20 cellular contexts compared by ENCODE assay signal in genomic region chr22:45477366-45478107, GRCh38. TPM values are rescaled to one million over a fixed set of nuclear protein-coding genes. Genes with fewer than 3 reads are reported as not detected.
DNase-seq lines count a peak whose midpoint lies in the region; ATAC-seq and TF ChIP-seq lines count a peak whose summit lies in the region.
"Had no signal": no experiment of that assay in that cellular context is flagged by ENCODE, and none has a peak within 500 bp of the region (broad histone marks: within the 10 kb centered on the region; RNA-seq: fewer than 3 reads in every experiment).

No MANE protein-coding gene starts in this region.

- peak overlapping the region; percentile 37 for H3K27ac ChIP-seq in osteoblast (ENCODE audit: low read depth, low read length)
- peak overlapping the region in 1 of 2 donors; percentile 80 for H3K27ac ChIP-seq in aorta (ENCODE audit: low read depth in 1 of 2, low read length in 2 of 2)
- H3K27ac ChIP-seq: KMS-11, transverse colon had no signal

- H3K4me1 ChIP-seq in osteoblast (ENCODE audit: insufficient read depth, low read length) (peaks cover 23% of the 10 kb centered on the region), aorta (ENCODE audit: control insufficient read depth in 1 of 2, insufficient read depth in 2 of 2, low read length in 2 of 2) (no peaks in the 10 kb centered on the region)
- H3K4me1 ChIP-seq: BE2C, transverse colon had no signal

- H3K27me3 ChIP-seq in osteoblast (ENCODE audit: insufficient read depth, low read length) (no peaks in the 10 kb centered on the region), aorta (ENCODE audit: control insufficient read depth in 1 of 2, insufficient read depth in 2 of 2, low read length in 1 of 2) (no peaks in the 10 kb centered on the region)
- H3K27me3 ChIP-seq: BE2C, transverse colon had no signal

- no peaks in the 10 kb centered on the region for H3K36me3 Mint-ChIP-seq in natural killer cell treated with Interleukin-12 subunit alpha and Interleukin-12 subunit beta and Interleukin-15 and Interleukin-18, amount 100 ng/mL, for 72 hours
- H3K36me3 Mint-ChIP-seq in natural killer cell (no peaks in the 10 kb centered on the region), chondrocyte (ENCODE audit: low read depth) (no peaks in the 10 kb centered on the region)

- no peak overlapping the region for H3K4me3 ChIP-seq in osteoblast (ENCODE audit: insufficient read depth, low read length)
- H3K4me3 ChIP-seq in aorta (ENCODE audit: low read length in 2 of 2), result no peak overlapping the region
- H3K4me3 ChIP-seq: HAP-1, transverse colon had no signal

- intact Hi-C loops in natural killer cell (cut with micrococcal nuclease) (loop anchor here (5.0 kb wide), 1 partner anchor 50 kb away; no protein-coding TSS in a partner anchor), aorta (cut with DNase I) (no loop called here)

- peaks cover 17 to 29% of the 10 kb centered on the region in 2 donors for H3K27me3 Mint-ChIP-seq in natural killer cell treated with Interleukin-12 subunit alpha and Interleukin-12 subunit beta and Interleukin-15 and Interleukin-18, amount 100 ng/mL, for 72 hours
- peaks cover 0 to 6% of the 10 kb centered on the region in 2 donors for H3K27me3 Mint-ChIP-seq in natural killer cell (ENCODE audit: low read depth in 2 of 2)
- H3K27me3 Mint-ChIP-seq in chondrocyte (ENCODE audit: low read depth), result no peaks in the 10 kb centered on the region

- no peaks in the 10 kb centered on the region for H4K20me1 ChIP-seq in osteoblast (ENCODE audit: insufficient read depth, low read length)

- TF ChIP-seq CTCF in natural killer cell (IDR thresholded peaks at IDR 0.05) (no peak), chondrocyte (IDR thresholded peaks at IDR 0.05) (no peak), osteoblast (IDR thresholded peaks at IDR 0.05; ENCODE audit: extremely low read depth, low read depth, low read length) (no peak)

- H3K4me2 ChIP-seq in osteoblast (ENCODE audit: insufficient read depth, low read length), result no peak overlapping the region
- H3K4me2 ChIP-seq: KMS-11 had no signal

- peak; percentile 44 for DNase-seq in natural killer cell treated with Interleukin-12 subunit alpha and Interleukin-12 subunit beta and Interleukin-15 and Interleukin-18, amount 100 ng/mL, for 72 hours (ENCODE audit: low spot score)
- DNase-seq in natural killer cell (no peak), chondrocyte (ENCODE audit: low spot score) (peak; percentile 32), osteoblast (ENCODE audit: insufficient read length, low spot score, missing footprints) (no peak), aorta (no peak), HuH-7 (ENCODE audit: low spot score) (no peak), NCI-H1930 (lab: John Stamatoyannopoulos, UW) (no peak), NCI-H2029 (lab: John Stamatoyannopoulos, UW) (no peak)
- DNase-seq: activated CD4-positive, alpha-beta T cell treated with anti-CD3 and anti-CD28 coated beads for 36 hours; activated gamma-delta T cell treated with Interleukin-2 at 50 U/mL for 16 hours; activated T-cell treated with anti-CD3 and anti-CD28 coated beads for 4 hours; BE2C; DMS79; GDM1; nephron progenitor cell; transverse colon had no signal

- H3K27ac Mint-ChIP-seq in natural killer cell treated with Interleukin-12 subunit alpha and Interleukin-12 subunit beta and Interleukin-15 and Interleukin-18, amount 100 ng/mL, for 72 hours, result no peak overlapping the region
- H3K27ac Mint-ChIP-seq in natural killer cell, result no peak overlapping the region
- peak overlapping the region; percentile 93 for H3K27ac Mint-ChIP-seq in chondrocyte (ENCODE audit: unreplicated experiment)
- H3K27ac Mint-ChIP-seq: activated CD4-positive, alpha-beta T cell treated with anti-CD3 and anti-CD28 coated beads for 36 hours; nephron progenitor cell; progenitor cell of endocrine pancreas; stimulated activated naive CD8-positive, alpha-beta T cell treated with anti-CD3 and anti-CD28 coated beads, Interleukin-15, Interleukin-2, amounts not matched to agents 100 ng/mL and 50 ng/mL, for 24 hours had no signal

- H3K4me3 Mint-ChIP-seq in natural killer cell treated with Interleukin-12 subunit alpha and Interleukin-12 subunit beta and Interleukin-15 and Interleukin-18, amount 100 ng/mL, for 72 hours, result no peak overlapping the region
- H3K4me3 Mint-ChIP-seq in natural killer cell (no peak overlapping the region), chondrocyte (ENCODE audit: unreplicated experiment) (no peak overlapping the region)
- H3K4me3 Mint-ChIP-seq: activated CD4-positive, alpha-beta T cell treated with anti-CD3 and anti-CD28 coated beads for 36 hours; nephron progenitor cell; stimulated activated naive CD8-positive, alpha-beta T cell treated with anti-CD3 and anti-CD28 coated beads, Interleukin-15, Interleukin-2, amounts not matched to agents 100 ng/mL and 50 ng/mL, for 24 hours had no signal

- WGBS in aorta, 2 donors, result 42 to 54% methylated on average over 7 of the region's 7 CpGs

- no peaks in the 10 kb centered on the region for H3K4me1 Mint-ChIP-seq in natural killer cell treated with Interleukin-12 subunit alpha and Interleukin-12 subunit beta and Interleukin-15 and Interleukin-18, amount 100 ng/mL, for 72 hours (ENCODE audit: low read depth in 2 of 2)
- no peaks in the 10 kb centered on the region for H3K4me1 Mint-ChIP-seq in natural killer cell
- H3K4me1 Mint-ChIP-seq in chondrocyte (ENCODE audit: low read depth), result peaks cover 73% of the 10 kb centered on the region
- H3K4me1 Mint-ChIP-seq: activated CD4-positive, alpha-beta T cell treated with anti-CD3 and anti-CD28 coated beads for 36 hours had no signal

- no peaks in the 10 kb centered on the region for H3K9me3 ChIP-seq in osteoblast (ENCODE audit: low read depth, low read length)
- no peaks in the 10 kb centered on the region for H3K9me3 ChIP-seq in aorta (ENCODE audit: control insufficient read depth, low read length)
- H3K9me3 ChIP-seq: BE2C, transverse colon had no signal

- H2AFZ ChIP-seq in osteoblast (ENCODE audit: low read length), result no peak overlapping the region

- no peaks in the 10 kb centered on the region for H3K9me3 Mint-ChIP-seq in natural killer cell treated with Interleukin-12 subunit alpha and Interleukin-12 subunit beta and Interleukin-15 and Interleukin-18, amount 100 ng/mL, for 72 hours
- no peaks in the 10 kb centered on the region for H3K9me3 Mint-ChIP-seq in natural killer cell
- no peaks in the 10 kb centered on the region for H3K9me3 Mint-ChIP-seq in chondrocyte (ENCODE audit: low read depth)

- ATAC-seq in natural killer cell treated with Interleukin-12 subunit alpha and Interleukin-12 subunit beta and Interleukin-15 and Interleukin-18, amount 100 ng/mL, for 72 hours, result no peak
- ATAC-seq in natural killer cell (no peak), aorta (ENCODE audit: low FRiP score) (peak; percentile 21)
- ATAC-seq: activated CD4-positive, alpha-beta T cell treated with anti-CD3 and anti-CD28 coated beads for 36 hours had no signal

- H3K36me3 ChIP-seq in osteoblast (ENCODE audit: insufficient read depth, low read length) (no peaks in the 10 kb centered on the region), aorta (ENCODE audit: control insufficient read depth in 1 of 2, insufficient read depth in 2 of 2, low read length in 1 of 2) (no peaks in the 10 kb centered on the region)
- H3K36me3 ChIP-seq: BE2C, HAP-1, transverse colon had no signal

- H3K79me2 ChIP-seq in osteoblast (ENCODE audit: insufficient read depth, low read length), result no peaks in the 10 kb centered on the region

RNA-seq across cellular contexts. Expression of gene FBLN1, which starts 25.1 kb away (rescaled TPM):
- total RNA-seq in natural killer cell treated with Interleukin-12 subunit alpha and Interleukin-12 subunit beta and Interleukin-15 and Interleukin-18, amount 100 ng/mL, for 72 hours, result not detected
- total RNA-seq in natural killer cell (under 1 TPM in 1 of 3 donors, not detected in 2; 0.58 TPM), chondrocyte (127 to 186 TPM (median 183 TPM) in 3 replicates), osteoblast (88.3 and 122 TPM in 2 replicates), aorta (1,000 to 10,000 TPM in 1 of 2 donors, 100 to 1,000 TPM in 1; 500 to 1,512 TPM)
- polyA plus RNA-seq in aorta, result 100 to 1,000 TPM in 1 of 2 donors, 10 to 100 TPM in 1; 48.1 to 283 TPM
- total RNA-seq: activated CD4-positive, alpha-beta T cell treated with anti-CD3 and anti-CD28 coated beads for 36 hours had no signal

Comparison
In these comparisons a context has a peak if more than half of its experiments do, and no peak if none do; other contexts are left out.
1. DNase-seq: peak in natural killer cell treated with Interleukin-12 subunit alpha and Interleukin-12 subunit beta and Interleukin-15 and Interleukin-18, amount 100 ng/mL, for 72 hours (single experiment) and chondrocyte (single experiment); none in natural killer cell (single experiment), osteoblast (single experiment), aorta (0 of 2), HuH-7 (single experiment), NCI-H1930 (0 of 2) and NCI-H2029 (single experiment).
2. RNA of gene FBLN1, which starts 25.1 kb away (total RNA-seq): 500 to 1,512 TPM in aorta, 127 to 186 TPM in chondrocyte and 88.3 to 122 TPM in osteoblast; 0.58 TPM in natural killer cell and not detected in natural killer cell treated with Interleukin-12 subunit alpha and Interleukin-12 subunit beta and Interleukin-15 and Interleukin-18, amount 100 ng/mL, for 72 hours; every median in the first group is over 10 times any median in the second.